Comparison of ENCODE assay signal across 14 cellular contexts in genomic region chr1:54397090-54397591, GRCh38. TPM values are rescaled to one million over a fixed set of nuclear protein-coding genes. Genes with fewer than 3 reads are reported as not detected.
A peak's percentile ranks its signal among the peaks of the same experiment; 100 is the strongest.
DNase-seq lines count a peak whose midpoint lies in the region; ATAC-seq and TF ChIP-seq lines count a peak whose summit lies in the region.
"Had no signal": no experiment of that assay in that cellular context is flagged by ENCODE, and none has a peak within 500 bp of the region (broad histone marks: within the 10 kb centered on the region; RNA-seq: fewer than 3 reads in every experiment).

No MANE protein-coding gene starts in this region.

- DNase-seq in CD4-positive, alpha-beta T cell = no peak
- DNase-seq in Panc1 (ENCODE audit: low read depth, low spot score) (no peak), cardiac muscle cell (ENCODE audit: low read depth in 1 of 2, low spot score in 1 of 2) (peak in 1 of 2 donors; percentile 17), trophoblast cell (no peak)
- no peak for DNase-seq in CD8-positive, alpha-beta memory T cell
- no peak for DNase-seq in NK-92 treated with Interleukin-12 subunit alpha and Interleukin-12 subunit beta, amount 100 ng/mL, for 24 hours (lab: John Stamatoyannopoulos, UW)
- DNase-seq: activated naive CD4-positive, alpha-beta T cell treated with anti-CD3 and anti-CD28 coated beads, Interleukin-2, amount 50 U/mL, for 16 hours; NCI-H1930; PC-3 had no signal

- no peak overlapping the region for H3K18ac ChIP-seq in trophoblast cell (ENCODE audit: low read length)

- no peak overlapping the region for H3K14ac ChIP-seq in trophoblast cell (ENCODE audit: low read length)

- H3K27ac Mint-ChIP-seq in CD4-positive, alpha-beta T cell = peak overlapping the region; percentile 24
- peak overlapping the region in 1 of 8 donors; percentile 85 for H3K27ac Mint-ChIP-seq in CD8-positive, alpha-beta memory T cell
- H3K27ac Mint-ChIP-seq: IgD-negative memory B cell; T-helper 2 cell treated with Interferon-gamma antibody and Interleukin-4, amounts not matched to agents 5 μg/mL and 100 μg/mL, for 36 hours had no signal

- peak overlapping the region; percentile 39 for H3K4ac ChIP-seq in trophoblast cell (ENCODE audit: low read depth, low read length)

- H3K9me3 Mint-ChIP-seq in CD4-positive, alpha-beta T cell = no peaks in the 10 kb centered on the region
- H3K9me3 Mint-ChIP-seq in CD8-positive, alpha-beta memory T cell = no peaks in the 10 kb centered on the region
- H3K9me3 Mint-ChIP-seq: IgD-negative memory B cell; T-helper 2 cell treated with Interferon-gamma antibody and Interleukin-4, amounts not matched to agents 5 μg/mL and 100 μg/mL, for 36 hours had no signal

- BruUV-seq in Panc1 (replicated peaks; lab: Mats Ljungman, UMichigan) = no TSS peak

- H2AK5ac ChIP-seq in trophoblast cell (ENCODE audit: low read length) = no peak overlapping the region

- H3K27me3 ChIP-seq in CD4-positive, alpha-beta T cell (ENCODE audit: control insufficient read depth, insufficient read depth, low read length) = no peaks in the 10 kb centered on the region
- H3K27me3 ChIP-seq in Panc1 (ENCODE audit: control insufficient read depth, insufficient read depth, low read length) (no peaks in the 10 kb centered on the region), cardiac muscle cell (no peaks in the 10 kb centered on the region), trophoblast cell (ENCODE audit: insufficient read depth, low read length) (no peaks in the 10 kb centered on the region)
- H3K27me3 ChIP-seq in CD8-positive, alpha-beta memory T cell (ENCODE audit: insufficient read depth, low read length, poor library complexity, severe bottlenecking) = no peaks in the 10 kb centered on the region
- H3K27me3 ChIP-seq: vagina had no signal

- no peak overlapping the region for H3K4me3 Mint-ChIP-seq in CD4-positive, alpha-beta T cell
- no peak overlapping the region for H3K4me3 Mint-ChIP-seq in CD8-positive, alpha-beta memory T cell
- H3K4me3 Mint-ChIP-seq: T-helper 2 cell treated with Interferon-gamma antibody and Interleukin-4, amounts not matched to agents 5 μg/mL and 100 μg/mL, for 36 hours had no signal

- H3K4me1 Mint-ChIP-seq in CD4-positive, alpha-beta T cell (ENCODE audit: low read depth) = peaks cover 63% of the 10 kb centered on the region
- H3K4me1 Mint-ChIP-seq in CD8-positive, alpha-beta memory T cell = peaks cover 53 to 63% (median 56%) of the 10 kb centered on the region in 3 donors

- POLR2A ChIA-PET in CD4-positive, alpha-beta T cell (lab: Charles Lee) = interaction anchor here (0.8 to 1.4 kb wide), 3 partner anchors 10 to 197 kb away, joined by 3 to 5 read pairs (median 3); partner anchors contain the start of genes CYB5RL and MRPL37
- POLR2A ChIA-PET in Panc1 (lab: Charles Lee) = no interaction called here
- POLR2A ChIA-PET in CD8-positive, alpha-beta memory T cell (lab: Charles Lee) = no interaction called here

- H3K23ac ChIP-seq in trophoblast cell (ENCODE audit: low read length) = no peak overlapping the region

- no peak overlapping the region for H4K8ac ChIP-seq in trophoblast cell (ENCODE audit: low read depth, low read length)

- CTCF ChIA-PET in CD4-positive, alpha-beta T cell (lab: Charles Lee) = interaction anchor here (1.3 kb wide), 1 partner anchor 92 kb away, joined by 3 read pairs; no protein-coding TSS in a partner anchor
- CTCF ChIA-PET in Panc1 (lab: Charles Lee) = interaction anchor here (0.7 kb wide), 1 partner anchor 71 kb away, joined by 12 read pairs; no protein-coding TSS in a partner anchor
- CTCF ChIA-PET in CD8-positive, alpha-beta memory T cell (lab: Charles Lee) = interaction anchor here (1.2 to 1.8 kb wide), 2 partner anchors 20 to 92 kb away, joined by 3 to 10 read pairs; no protein-coding TSS in a partner anchor

- no peak overlapping the region for H3K27ac ChIP-seq in CD4-positive, alpha-beta T cell (ENCODE audit: low read depth, low read length)
- H3K27ac ChIP-seq in Panc1 (ENCODE audit: low read length) (peak overlapping the region; percentile 60; the same call in 1 of the 2 replicates), cardiac muscle cell (peak overlapping the region; percentile 25), trophoblast cell (ENCODE audit: low read depth, low read length) (no peak overlapping the region)
- no peak overlapping the region for H3K27ac ChIP-seq in CD8-positive, alpha-beta memory T cell (ENCODE audit: low read depth, low read length)
- H3K27ac ChIP-seq: vagina had no signal

- no peak overlapping the region for H4K12ac ChIP-seq in trophoblast cell (ENCODE audit: low read depth, low read length)

- no peaks in the 10 kb centered on the region for H3K9me3 ChIP-seq in CD4-positive, alpha-beta T cell (ENCODE audit: control insufficient read depth, low read length)
- H3K9me3 ChIP-seq in Panc1 (ENCODE audit: control insufficient read depth, insufficient read depth, low read depth, low read length) (no peaks in the 10 kb centered on the region), cardiac muscle cell (ENCODE audit: low read depth) (no peaks in the 10 kb centered on the region), trophoblast cell (ENCODE audit: insufficient read depth, low read depth, low read length) (peaks cover 2% of the 10 kb centered on the region)
- no peaks in the 10 kb centered on the region for H3K9me3 ChIP-seq in CD8-positive, alpha-beta memory T cell (ENCODE audit: low read length)
- H3K9me3 ChIP-seq: vagina had no signal

- H3K27me3 Mint-ChIP-seq in CD4-positive, alpha-beta T cell = no peaks in the 10 kb centered on the region
- no peaks in the 10 kb centered on the region for H3K27me3 Mint-ChIP-seq in CD8-positive, alpha-beta memory T cell
- H3K27me3 Mint-ChIP-seq: IgD-negative memory B cell had no signal

- WGBS in trophoblast cell (ENCODE audit: extremely low coverage, insufficient coverage, insufficient read length) = no CpG with 5 or more reads among the region's 5 CpGs

- in situ Hi-C loops in Panc1 (cut with HindIII; ENCODE audit: low pct_unique_long_range_greater_than_20kb, low sequenced_read_pairs) = no loop called here

- H3K4me3 ChIP-seq in Panc1 (ENCODE audit: low read depth in 2 of 2, low read length in 2 of 2) (no peak overlapping the region), cardiac muscle cell (no peak overlapping the region), trophoblast cell (ENCODE audit: low read depth, low read length) (no peak overlapping the region)
- H3K4me3 ChIP-seq in CD8-positive, alpha-beta memory T cell (ENCODE audit: low read length) = no peak overlapping the region
- H3K4me3 ChIP-seq: vagina had no signal

- no peak overlapping the region for H2AFZ ChIP-seq in trophoblast cell (ENCODE audit: insufficient read depth, low read length, poor library complexity)

- ATAC-seq in CD4-positive, alpha-beta T cell (ENCODE audit: poor library complexity) = no peak
- ATAC-seq in Panc1 (peak; percentile 80), HG02678 (IDR thresholded peaks at IDR 0.05; ENCODE audit: unreplicated experiment) (no peak), GM21528 (IDR thresholded peaks at IDR 0.05; ENCODE audit: low FRiP score, unreplicated experiment) (no peak)
- ATAC-seq: PC-3 had no signal

- H2BK12ac ChIP-seq in trophoblast cell (ENCODE audit: low read length) = no peak overlapping the region

- intact Hi-C loops in CD4-positive, alpha-beta T cell (cut with DNase I, micrococcal nuclease) = no loop called here
- intact Hi-C loops in Panc1 (cut with micrococcal nuclease; ENCODE audit: unreplicated experiment) = no loop called here

- no peak overlapping the region for H3K9ac ChIP-seq in trophoblast cell (ENCODE audit: low read length)

- H3K79me1 ChIP-seq in trophoblast cell (ENCODE audit: low read length) = no peaks in the 10 kb centered on the region

- no peak overlapping the region for H4K91ac ChIP-seq in trophoblast cell (ENCODE audit: low read depth, low read length)

- H3K36me3 ChIP-seq in Panc1 (ENCODE audit: control insufficient read depth, insufficient read depth, low read length) (no peaks in the 10 kb centered on the region; the same call in 1 of the 2 replicates), cardiac muscle cell (peaks cover 58% of the 10 kb centered on the region), trophoblast cell (ENCODE audit: control insufficient read depth in 1 of 2, insufficient read depth in 2 of 2, low read length in 2 of 2) (peaks cover 50 to 77% of the 10 kb centered on the region in 2 experiments)
- peaks cover 34% of the 10 kb centered on the region for H3K36me3 ChIP-seq in CD8-positive, alpha-beta memory T cell (ENCODE audit: insufficient read depth, low read length)

- peaks cover 92% of the 10 kb centered on the region for H3K36me3 Mint-ChIP-seq in CD4-positive, alpha-beta T cell (ENCODE audit: low read depth)
- peaks cover 14 to 89% (median 43%) of the 10 kb centered on the region in 3 donors for H3K36me3 Mint-ChIP-seq in CD8-positive, alpha-beta memory T cell

- H2BK5ac ChIP-seq in trophoblast cell (ENCODE audit: low read depth, low read length, poor library complexity) = no peak overlapping the region

- H3K4me1 ChIP-seq in Panc1 (ENCODE audit: control insufficient read depth, insufficient read depth, low read length) = peaks cover 11% of the 10 kb centered on the region; the same call in 1 of the 2 replicates
- H3K4me1 ChIP-seq in cardiac muscle cell (ENCODE audit: low read depth) = peaks cover 25% of the 10 kb centered on the region
- H3K4me1 ChIP-seq in trophoblast cell (ENCODE audit: control insufficient read depth in 1 of 2, insufficient read depth in 2 of 2, low read length in 2 of 2) = no peaks in the 10 kb centered on the region
- H3K4me1 ChIP-seq in CD8-positive, alpha-beta memory T cell (ENCODE audit: insufficient read depth, low read length) = peaks cover 13% of the 10 kb centered on the region

- H2BK120ac ChIP-seq in trophoblast cell (ENCODE audit: insufficient read depth, low read length, poor library complexity) = no peak overlapping the region

- H3K4me2 ChIP-seq in trophoblast cell (ENCODE audit: low read length) = no peak overlapping the region

- H3K79me2 ChIP-seq in trophoblast cell (ENCODE audit: control insufficient read depth, insufficient read depth, low read length, poor library complexity) = peaks cover 10% of the 10 kb centered on the region

- no peak for TF ChIP-seq CTCF in CD4-positive, alpha-beta T cell (IDR thresholded peaks at IDR 0.05)
- TF ChIP-seq CTCF in Panc1 (IDR thresholded peaks at IDR 0.05) (no peak), cardiac muscle cell (IDR thresholded peaks at IDR 0.05; ENCODE audit: low read depth, low read length) (no peak)

RNA-seq across cellular contexts. Expression of gene SSBP3, which starts 9.1 kb away (rescaled TPM):
- 10 to 100 TPM; 50.6 to 52.4 TPM for total RNA-seq in CD4-positive, alpha-beta T cell
- total RNA-seq in Panc1 (2021; ENCODE audit: unreplicated experiment) = 22.5 TPM
- polyA plus RNA-seq in Panc1 (2012; ENCODE audit: insufficient read length) = 22.7 TPM
- total RNA-seq in cardiac muscle cell = 81.0 and 90.6 TPM in 2 replicates
- polyA plus RNA-seq in cardiac muscle cell = 40.2 and 56.0 TPM in 2 replicates
- polyA plus RNA-seq in trophoblast cell (2013) = 137 and 143 TPM in 2 replicates
- 10 to 100 TPM; 41.6 to 52.7 TPM for total RNA-seq in CD8-positive, alpha-beta memory T cell
- 17.6 TPM for polyA plus RNA-seq in CD8-positive, alpha-beta memory T cell

Comparison
In these comparisons a context has a peak if more than half of its experiments do, and no peak if none do; other contexts are left out.
1. H3K27ac ChIP-seq: peak in Panc1 (single experiment) and cardiac muscle cell (single experiment); none in CD4-positive, alpha-beta T cell (single experiment), trophoblast cell (single experiment) and CD8-positive, alpha-beta memory T cell (single experiment).